32 cellular contexts compared by ENCODE assay signal in the genomic region with DNA sequence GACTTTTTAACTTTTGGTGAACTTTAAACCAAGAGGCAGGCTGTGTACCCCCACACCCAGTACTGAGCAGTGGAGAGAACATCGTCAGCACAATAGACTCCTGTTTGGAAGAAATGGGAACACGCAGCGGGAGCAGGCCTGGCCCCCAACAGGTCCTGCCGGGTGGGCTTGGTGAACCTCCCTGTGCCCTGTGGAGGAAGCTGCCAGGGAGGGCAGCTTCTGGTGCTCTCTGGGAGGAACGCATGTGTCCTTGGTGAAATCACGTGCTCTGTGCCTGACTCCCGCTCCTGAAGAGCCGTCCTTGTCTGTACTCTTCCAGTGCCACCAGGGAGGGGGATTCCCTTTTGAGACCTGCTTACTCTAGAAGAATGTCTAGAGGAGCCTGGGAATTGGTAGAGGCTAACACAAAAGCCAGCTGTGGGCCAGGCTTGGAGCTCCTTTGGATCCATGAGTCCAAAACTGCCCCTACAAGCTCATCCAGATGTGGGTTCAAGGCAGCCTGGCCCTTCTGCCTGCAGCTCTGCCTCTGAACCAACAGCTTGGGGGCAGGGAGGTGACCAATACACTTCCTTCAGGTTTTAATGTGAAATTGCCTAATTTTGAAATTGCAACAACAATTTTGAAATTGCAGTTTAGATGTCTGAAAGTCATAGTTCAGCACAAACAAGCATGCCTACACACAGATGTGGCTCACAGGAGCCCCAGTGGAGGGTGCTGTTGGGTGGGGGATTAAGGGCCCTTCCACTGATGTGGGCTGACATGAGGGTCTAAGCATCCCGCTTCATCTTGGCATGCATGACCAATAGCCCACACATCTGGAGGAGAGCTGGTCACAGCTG. TPM values are rescaled to one million over a fixed set of nuclear protein-coding genes. Genes with fewer than 3 reads are reported as not detected.
DNase-seq lines count a peak whose midpoint lies in the region; ATAC-seq and TF ChIP-seq lines count a peak whose summit lies in the region.
"Had no signal": no experiment of that assay in that cellular context is flagged by ENCODE, and none has a peak within 500 bp of the region (broad histone marks: within the 10 kb centered on the region; RNA-seq: fewer than 3 reads in every experiment).

No MANE protein-coding gene starts in this region.

- H3K27me3 ChIP-seq in HL-60 (ENCODE audit: insufficient read depth, poor library complexity, severe bottlenecking) = no peaks in the 10 kb centered on the region
- H3K27me3 ChIP-seq in endodermal cell (ENCODE audit: control insufficient read depth, insufficient read depth, low read length, poor library complexity, severe bottlenecking) = no peaks in the 10 kb centered on the region
- H3K27me3 ChIP-seq in spleen (replicated peaks in 1 of 7) = peaks cover 0 to 64% (median 16%) of the 10 kb centered on the region in 7 donors
- H3K27me3 ChIP-seq: right lobe of liver had no signal

- H3K4me3 Mint-ChIP-seq in endodermal cell = no peak overlapping the region
- H3K4me3 Mint-ChIP-seq: activated naive CD8-positive, alpha-beta T cell treated with anti-CD3 and anti-CD28 coated beads, Interleukin-2, amount 50 U/mL, for 24 hours; brain; effector memory CD8-positive, alpha-beta T cell; natural killer cell; stimulated activated naive CD8-positive, alpha-beta T cell treated with anti-CD3 and anti-CD28 coated beads, Interleukin-15, Interleukin-2, amounts not matched to agents 100 ng/mL and 50 ng/mL, for 24 hours had no signal

- DNase-seq in HL-60 (ENCODE audit: low read depth in 1 of 2, low spot score in 1 of 2) (peak; percentile 76 to 81), NOMO-1 (lab: John Stamatoyannopoulos, UW; ENCODE audit: unreplicated experiment in 2 of 2) (peak; percentile 36 to 50), endodermal cell (peak; percentile 30), spleen (peak; percentile 53), cerebellar cortex (ENCODE audit: low spot score) (no peak), DMS79 treated with DMSO at 0.1 percent for 48 hours (lab: John Stamatoyannopoulos, UW) (no peak)
- DNase-seq: activated CD4-positive, alpha-beta T cell treated with anti-CD3 and anti-CD28 coated beads for 48 hours; activated naive CD8-positive, alpha-beta T cell treated with anti-CD3 and anti-CD28 coated beads, Interleukin-2, amount 50 U/mL, for 24 hours; effector memory CD8-positive, alpha-beta T cell; GF-D8; GM23248; KBM-7; left ventricle myocardium inferior; midbrain; MM.1S; natural killer cell; NCI-H1694 treated with DMSO at 0.1 percent for 48 hours; NCI-H2171; NCI-H526 treated with DMSO at 0.1 percent for 48 hours; T-helper 2 cell had no signal

- H3K27ac ChIP-seq in HL-60 (replicated peaks) (peak overlapping the region; percentile 41), endodermal cell (ENCODE audit: low read depth, low read length) (no peak overlapping the region), spleen (no peak overlapping the region)
- H3K27ac ChIP-seq: esophagus muscularis mucosa, GM23248, hepatocyte, left ventricle myocardium inferior, parathyroid adenoma, right lobe of liver, RWPE1, tibial nerve had no signal

- no peak for ATAC-seq in HG03439 (IDR thresholded peaks at IDR 0.05; ENCODE audit: unreplicated experiment)
- ATAC-seq: activated naive CD8-positive, alpha-beta T cell treated with anti-CD3 and anti-CD28 coated beads, Interleukin-2, amount 50 U/mL, for 24 hours; effector memory CD8-positive, alpha-beta T cell; natural killer cell; right lobe of liver; SK-N-SH treated with all-trans-retinoic acid at 6 μM for 48 hours had no signal

- no peaks in the 10 kb centered on the region for H3K36me3 Mint-ChIP-seq in endodermal cell (ENCODE audit: low read depth)
- H3K36me3 Mint-ChIP-seq: brain, natural killer cell had no signal

- H3K4me1 ChIP-seq in endodermal cell (ENCODE audit: control insufficient read depth, insufficient read depth, low read length) (no peaks in the 10 kb centered on the region), spleen (peaks cover 0 to 8% (median 3%) of the 10 kb centered on the region in 6 donors)
- H3K4me1 ChIP-seq: esophagus muscularis mucosa, left ventricle myocardium inferior, parathyroid adenoma, right lobe of liver, tibial nerve had no signal

- H3K9me3 Mint-ChIP-seq in endodermal cell = no peaks in the 10 kb centered on the region
- H3K9me3 Mint-ChIP-seq: activated naive CD8-positive, alpha-beta T cell treated with anti-CD3 and anti-CD28 coated beads, Interleukin-2, amount 50 U/mL, for 24 hours; brain; effector memory CD8-positive, alpha-beta T cell; natural killer cell; stimulated activated naive CD8-positive, alpha-beta T cell treated with anti-CD3 and anti-CD28 coated beads, Interleukin-15, Interleukin-2, amounts not matched to agents 100 ng/mL and 50 ng/mL, for 24 hours had no signal

- intact Hi-C loops in spleen (cut with DNase I; ENCODE audit: low total_unique reads) = no loop called here

- no peak overlapping the region for H3K9ac ChIP-seq in endodermal cell (ENCODE audit: extremely low read depth, low read length, poor library complexity, severe bottlenecking)
- H3K9ac ChIP-seq: GM23248, parathyroid adenoma had no signal

- H3K9me3 ChIP-seq in endodermal cell (ENCODE audit: control insufficient read depth, low read length) = no peaks in the 10 kb centered on the region
- H3K9me3 ChIP-seq in spleen = no peaks in the 10 kb centered on the region
- H3K9me3 ChIP-seq: esophagus muscularis mucosa, left ventricle myocardium inferior, right lobe of liver, tibial nerve had no signal

- no peak overlapping the region for H3K27ac Mint-ChIP-seq in endodermal cell
- H3K27ac Mint-ChIP-seq: activated naive CD8-positive, alpha-beta T cell treated with anti-CD3 and anti-CD28 coated beads, Interleukin-2, amount 50 U/mL, for 24 hours; brain; effector memory CD8-positive, alpha-beta T cell; natural killer cell; stimulated activated naive CD8-positive, alpha-beta T cell treated with anti-CD3 and anti-CD28 coated beads, Interleukin-15, Interleukin-2, amounts not matched to agents 100 ng/mL and 50 ng/mL, for 24 hours had no signal

- no peak for TF ChIP-seq POLR2A in spleen (IDR thresholded peaks at IDR 0.05)

- peaks cover 21% of the 10 kb centered on the region for H3K27me3 Mint-ChIP-seq in endodermal cell (ENCODE audit: insufficient read depth)

- TF ChIP-seq CTCF in HL-60 (IDR thresholded peaks at IDR 0.05; ENCODE audit: insufficient read depth, low read length) (no peak), endodermal cell (conservative IDR thresholded peaks at IDR 0.05) (peak; percentile 25), spleen (IDR thresholded peaks at IDR 0.05 in 8 of 11, conservative IDR thresholded peaks at IDR 0.05 in 3 of 11) (no peak)

- H3K4me3 ChIP-seq in HL-60 (replicated peaks; ENCODE audit: insufficient read depth, low read length) (no peak overlapping the region), endodermal cell (ENCODE audit: low read length) (no peak overlapping the region), spleen (no peak overlapping the region)
- H3K4me3 ChIP-seq: esophagus muscularis mucosa, GM23248, hepatocyte, left ventricle myocardium inferior, right lobe of liver, tibial nerve had no signal

- peaks cover 6% of the 10 kb centered on the region for H3K4me1 Mint-ChIP-seq in endodermal cell
- H3K4me1 Mint-ChIP-seq: brain had no signal

- WGBS in endodermal cell (ENCODE audit: insufficient coverage in 1 of 2, insufficient read length in 1 of 2), 2 experiments = 83 to 91% methylated on average over 3 to 9 of the region's 9 CpGs
- 67 to 83% (median 70%) methylated on average over 5 to 9 of the region's 9 CpGs for whole genome bisulfite sequencing in spleen, 5 donors

- H3K36me3 ChIP-seq in endodermal cell (ENCODE audit: control insufficient read depth, insufficient read depth, low read length) (no peaks in the 10 kb centered on the region), spleen (no peaks in the 10 kb centered on the region)
- H3K36me3 ChIP-seq: esophagus muscularis mucosa, left ventricle myocardium inferior, right lobe of liver, tibial nerve had no signal

RNA-seq across cellular contexts. Expression of a gene that starts 31.8 kb away (rescaled TPM):
- total RNA-seq in endodermal cell = not detected
- polyA plus RNA-seq in endodermal cell (2013, experiment 1 of 2) = 1.1 TPM
- polyA plus RNA-seq in endodermal cell (2013, experiment 2 of 2) = 1.1 TPM
- total RNA-seq in spleen = not detected
- polyA plus RNA-seq in spleen = not detected
- total RNA-seq: frontal cortex, GM23248, HT-29, left ventricle myocardium inferior, natural killer cell, right lobe of liver, tibial nerve had no signal
- polyA plus RNA-seq: GM23248, hepatocyte had no signal

RNA-seq across cellular contexts. Expression of a gene that starts 33.8 kb away (rescaled TPM):
- total RNA-seq in endodermal cell (not detected), spleen (not detected)
- polyA plus RNA-seq in endodermal cell (2013, experiment 1 of 2) = not detected
- polyA plus RNA-seq in endodermal cell (2013, experiment 2 of 2) = not detected
- not detected for polyA plus RNA-seq in spleen
- total RNA-seq: esophagus muscularis mucosa, frontal cortex, GM23248, hepatocyte, HT-29, left ventricle myocardium inferior, natural killer cell, right lobe of liver, tibial nerve had no signal
- polyA plus RNA-seq: GM23248, hepatocyte had no signal

RNA-seq across cellular contexts. Expression of a gene that starts 35.5 kb away (rescaled TPM):
- total RNA-seq in endodermal cell (not detected), spleen (not detected)
- polyA plus RNA-seq in endodermal cell (2013, experiment 1 of 2) = 2.6 TPM
- polyA plus RNA-seq in endodermal cell (2013, experiment 2 of 2) = 2.5 TPM
- polyA plus RNA-seq in spleen = not detected
- total RNA-seq: GM23248, HT-29, left ventricle myocardium inferior, natural killer cell, right lobe of liver, tibial nerve had no signal
- polyA plus RNA-seq: GM23248 had no signal

Comparison
In these comparisons a context has a peak if more than half of its experiments do, and no peak if none do; other contexts are left out.
1. DNase-seq: peak in HL-60 (2 of 2), NOMO-1 (2 of 2), endodermal cell (single experiment) and spleen (single experiment); none in cerebellar cortex (single experiment) and DMS79 treated with DMSO at 0.1 percent for 48 hours (single experiment).